9 cellular contexts compared by ENCODE assay signal in genomic region chr1:153659175-153659534, GRCh38. TPM values are rescaled to one million over a fixed set of nuclear protein-coding genes. Genes with fewer than 3 reads are reported as not detected.
DNase-seq lines count a peak whose midpoint lies in the region; ATAC-seq and TF ChIP-seq lines count a peak whose summit lies in the region.
"Had no signal": no experiment of that assay in that cellular context is flagged by ENCODE, and none has a peak within 500 bp of the region (broad histone marks: within the 10 kb centered on the region; RNA-seq: fewer than 3 reads in every experiment).

No MANE protein-coding gene starts in this region.

- intact Hi-C loops in cardiac septum (cut with DNase I) (loop anchor here (2.0 kb wide), 1 partner anchor 24 kb away; the partner anchor contains the start of gene CHTOP), left ventricle myocardium superior (cut with micrococcal nuclease) (no loop called here), uterus (cut with DNase I; ENCODE audit: low total_unique reads) (no loop called here)

- TF ChIP-seq CTCF in brain (conservative IDR thresholded peaks at IDR 0.05) (no peak), uterus (IDR thresholded peaks at IDR 0.05) (no peak)

- DNase-seq in cardiac septum (ENCODE audit: low spot score) (peak; percentile 7), left ventricle myocardium superior (no peak), memory B cell (ENCODE audit: low spot score in 2 of 2) (no peak), uterus (no peak), islet precursor cell (no peak)
- no peak for DNase-seq in stimulated activated CD4-positive, alpha-beta T cell treated with anti-CD3 and anti-CD28 coated beads, Interleukin-4, amount 100 ng/mL, for 24 hours

- H3K27me3 ChIP-seq in uterus = no peaks in the 10 kb centered on the region

- no peak for TF ChIP-seq POLR2A in uterus (IDR thresholded peaks at IDR 0.05)

- H3K36me3 ChIP-seq in uterus = no peaks in the 10 kb centered on the region

- peaks cover 28% of the 10 kb centered on the region for H3K36me3 Mint-ChIP-seq in brain
- peaks cover 5% of the 10 kb centered on the region for H3K36me3 Mint-ChIP-seq in memory B cell

- peak overlapping the region; percentile 92 to 94 for H3K4me3 ChIP-seq in uterus

- no peaks in the 10 kb centered on the region for H3K9me3 ChIP-seq in uterus

- peaks cover 4 to 9% of the 10 kb centered on the region in 2 donors for H3K4me1 ChIP-seq in uterus

- H3K4me1 Mint-ChIP-seq in brain = peaks cover 26% of the 10 kb centered on the region
- peaks cover 2% of the 10 kb centered on the region for H3K4me1 Mint-ChIP-seq in memory B cell

- H3K27ac ChIP-seq in uterus = peak overlapping the region; percentile 98

- peak overlapping the region; percentile 93 to 98 (median 96) for H3K27ac Mint-ChIP-seq in brain
- H3K27ac Mint-ChIP-seq in memory B cell = peak overlapping the region; percentile 83

- H3K9me3 Mint-ChIP-seq in brain = no peaks in the 10 kb centered on the region
- no peaks in the 10 kb centered on the region for H3K9me3 Mint-ChIP-seq in memory B cell

- peak overlapping the region; percentile 94 to 98 (median 97) for H3K4me3 Mint-ChIP-seq in brain
- peak overlapping the region; percentile 90 for H3K4me3 Mint-ChIP-seq in memory B cell

- peaks cover 6% of the 10 kb centered on the region for H3K27me3 Mint-ChIP-seq in brain
- no peaks in the 10 kb centered on the region for H3K27me3 Mint-ChIP-seq in memory B cell

- ATAC-seq in left ventricle myocardium superior = no peak
- no peak for ATAC-seq in memory B cell (ENCODE audit: low read depth)
- ATAC-seq in GM21390 (IDR thresholded peaks at IDR 0.05; ENCODE audit: unreplicated experiment) = no peak

RNA-seq across cellular contexts. Expression of gene SNAPIN, which starts 0.7 kb away (rescaled TPM):
- total RNA-seq in cardiac septum = 62.1 TPM
- 60.1 TPM for total RNA-seq in left ventricle myocardium superior
- polyA plus RNA-seq in brain (ENCODE audit: insufficient read depth, low read depth, low replicate concordance) = 72.3 TPM
- total RNA-seq in uterus = 100 to 1,000 TPM in 1 of 4 donors, 10 to 100 TPM in 3; 35.5 to 101 (median 71.3) TPM

RNA-seq across cellular contexts. Expression of gene ILF2, which starts 11.6 kb away (rescaled TPM):
- 76.5 TPM for total RNA-seq in cardiac septum
- total RNA-seq in left ventricle myocardium superior = 56.9 TPM
- polyA plus RNA-seq in brain (ENCODE audit: insufficient read depth, low read depth, low replicate concordance) = 373 TPM
- 100 to 1,000 TPM in 3 of 4 donors, 10 to 100 TPM in 1; 82.7 to 252 (median 111) TPM for total RNA-seq in uterus

RNA-seq across cellular contexts. Expression of gene NPR1, which starts 19.3 kb away (rescaled TPM):
- 14.9 TPM for total RNA-seq in cardiac septum
- total RNA-seq in left ventricle myocardium superior = 10.5 TPM
- 1.8 TPM for polyA plus RNA-seq in brain (ENCODE audit: insufficient read depth, low read depth, low replicate concordance)
- 10 to 100 TPM; 34.1 to 74.0 (median 50.8) TPM for total RNA-seq in uterus
- total RNA-seq: SK-MEL-5 had no signal

RNA-seq across cellular contexts. Expression of gene CHTOP, which starts 25.3 kb away (rescaled TPM):
- total RNA-seq in cardiac septum (90.4 TPM), left ventricle myocardium superior (73.3 TPM), uterus (10 to 100 TPM; 43.8 to 91.0 (median 70.8) TPM)
- polyA plus RNA-seq in brain (ENCODE audit: insufficient read depth, low read depth, low replicate concordance) = 85.1 TPM

RNA-seq across cellular contexts. Expression of gene S100A1, which starts 30.9 kb away (rescaled TPM):
- 1,915 TPM for total RNA-seq in cardiac septum
- total RNA-seq in left ventricle myocardium superior = 2,048 TPM
- 570 TPM for polyA plus RNA-seq in brain (ENCODE audit: insufficient read depth, low read depth, low replicate concordance)
- 1 to 10 TPM in 1 of 4 donors, not detected in 3; 3.8 TPM for total RNA-seq in uterus
